In the genomic region with DNA sequence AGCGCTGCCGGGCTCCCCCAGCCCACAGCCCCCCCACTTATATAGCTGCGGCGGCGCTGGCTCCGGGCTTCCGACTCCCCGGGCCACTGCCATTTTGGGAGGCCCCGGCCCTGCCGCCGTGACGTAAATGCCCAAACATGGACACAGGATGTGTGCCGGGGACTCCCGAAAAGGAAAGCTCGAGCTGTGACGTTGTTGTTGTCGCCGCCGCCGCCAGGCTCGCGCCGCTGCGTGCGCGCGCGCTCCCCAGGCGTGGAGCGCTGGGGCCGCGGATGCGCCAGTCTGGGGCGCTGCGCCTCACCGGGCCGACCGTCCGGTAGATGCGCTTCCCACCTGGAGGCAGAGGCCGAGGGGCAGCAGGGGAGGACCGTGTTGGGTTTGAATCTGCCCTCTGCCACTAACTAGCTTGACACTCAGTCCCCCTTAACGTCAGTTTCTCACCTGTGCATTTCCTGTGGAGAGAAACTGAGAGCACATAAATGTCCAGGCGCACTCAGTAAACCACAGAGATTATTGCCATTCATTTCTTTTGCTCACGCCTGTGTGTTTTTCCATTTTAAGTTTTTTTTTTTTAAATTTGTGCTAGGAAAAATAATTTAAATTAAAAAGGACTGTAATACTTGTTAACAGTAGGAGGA, we compare ENCODE assay signal across 8 cellular contexts. TPM values are rescaled to one million over a fixed set of nuclear protein-coding genes. Genes with fewer than 3 reads are reported as not detected.
DNase-seq lines count a peak whose midpoint lies in the region; ATAC-seq, FAIRE-seq and TF ChIP-seq lines count a peak whose summit lies in the region.

A gene (minus strand): TSS at position 15 of the 638 bp plus-strand sequence. CDS start 231 bp downstream, outside the sequence.

- H3K9ac ChIP-seq in H9 (ENCODE audit: extremely low read depth, insufficient read length, low read length), result peak within 1 kb of the TSS; percentile 7

- no peak within 1 kb of the TSS for H2BK15ac ChIP-seq in H9 (ENCODE audit: low read depth, low read length)

- TF ChIP-seq POLR2A in tibial nerve (IDR thresholded peaks at IDR 0.05), result no peak

- H4K91ac ChIP-seq in H9 (ENCODE audit: insufficient read length, low read depth, low read length), result no peak within 1 kb of the TSS

- no peak within 1 kb of the TSS for H2BK120ac ChIP-seq in H9 (ENCODE audit: low read depth, low read length, poor library complexity, severe bottlenecking)

- H2BK12ac ChIP-seq in H9 (ENCODE audit: insufficient read length, low read depth, low read length), result no peak within 1 kb of the TSS

- peak; percentile 37 for DNase-seq in Daoy (ENCODE audit: low read depth)
- DNase-seq in H9, result peak; percentile 94
- peak; percentile 30 for DNase-seq in LNCaP clone FGC (ENCODE audit: low read depth)
- peak; percentile 85 to 91 for DNase-seq in SHP77 (lab: John Stamatoyannopoulos, UW)
- peak; percentile 80 for DNase-seq in activated gamma-delta T cell treated with Interleukin-2 at 50 U/mL for 16 hours
- DNase-seq in foreskin melanocyte, result peak; percentile 44
- DNase-seq in pancreas, result peak in 5 of 6 donors; percentile 37 to 77 (median 44)
- no peak for DNase-seq in tibial nerve (ENCODE audit: low spot score in 2 of 2)

- no peaks in the 10 kb centered on the region for H3K79me1 ChIP-seq in H9 (ENCODE audit: insufficient read depth, low read depth, low read length, poor library complexity, severe bottlenecking)

- no peak within 1 kb of the TSS for H2AFZ ChIP-seq in H9 (ENCODE audit: low read length)

- TF ChIP-seq EP300 in tibial nerve (IDR thresholded peaks at IDR 0.05), result no peak

- peak; percentile 45 to 82 (median 72) for ATAC-seq in pancreas

- H3K4me2 ChIP-seq in H9 (ENCODE audit: insufficient read depth, insufficient read length, low read length), result peak within 1 kb of the TSS; percentile 63

- H3K4me3 ChIP-seq in LNCaP clone FGC (ENCODE audit: low read depth, low read length), result peak within 1 kb of the TSS; percentile 41
- H3K4me3 ChIP-seq in pancreas, result peak within 1 kb of the TSS; percentile 8 to 55 (median 24)
- peak within 1 kb of the TSS; percentile 7 to 44 (median 34) for H3K4me3 ChIP-seq in tibial nerve

- no peaks in the 10 kb centered on the region for H3K36me3 ChIP-seq in pancreas
- no peaks in the 10 kb centered on the region for H3K36me3 ChIP-seq in tibial nerve

- intact Hi-C loops in pancreas (cut with DNase I), result no loop called here

- H3K18ac ChIP-seq in H9 (ENCODE audit: insufficient read length, low read depth, low read length), result peak within 1 kb of the TSS; percentile 7

- H2AK5ac ChIP-seq in H9 (ENCODE audit: insufficient read length, low read length), result no peak within 1 kb of the TSS

- H3K9me3 Mint-ChIP-seq in H9, result peaks cover 0 to 2% of the 10 kb centered on the region in 2 experiments; a peak in 2 of 5 replicates

- peaks cover 17% of the 10 kb centered on the region for H3K23me2 ChIP-seq in H9 (ENCODE audit: insufficient read length, low read depth, low read length, poor library complexity, severe bottlenecking)

- no peaks in the 10 kb centered on the region for H3K9me3 ChIP-seq in H9 (ENCODE audit: control insufficient read depth, low read depth, low read length)
- no peaks in the 10 kb centered on the region for H3K9me3 ChIP-seq in pancreas
- no peaks in the 10 kb centered on the region for H3K9me3 ChIP-seq in tibial nerve

- H3K36me3 Mint-ChIP-seq in H9 (ENCODE audit: insufficient read depth in 1 of 3, low read depth in 3 of 3), result no peaks in the 10 kb centered on the region; a peak in 1 of 7 replicates

- H3T11ph ChIP-seq in H9 (ENCODE audit: low read length), result no peak within 1 kb of the TSS

- TF ChIP-seq CTCF in H9 (conservative IDR thresholded peaks at IDR 0.05) (peak; percentile 27; the same call in 1 of the 3 replicates), LNCaP clone FGC (IDR thresholded peaks at IDR 0.05; ENCODE audit: control insufficient read depth, extremely low read depth, insufficient read depth) (no peak), pancreas (IDR thresholded peaks at IDR 0.05) (no peak), tibial nerve (IDR thresholded peaks at IDR 0.05) (no peak)

- no peaks in the 10 kb centered on the region for H3K4me1 ChIP-seq in H9 (ENCODE audit: insufficient read depth, low read length)
- no peaks in the 10 kb centered on the region for H3K4me1 ChIP-seq in pancreas
- peaks cover 0 to 29% (median 7%) of the 10 kb centered on the region in 4 donors for H3K4me1 ChIP-seq in tibial nerve

- no peak within 1 kb of the TSS for H4K5ac ChIP-seq in H9 (ENCODE audit: insufficient read length, low read depth, low read length)

- FAIRE-seq in pancreas (lab: Jason Lieb, UNC), result no peak

- peak within 1 kb of the TSS; percentile 2 for H3K14ac ChIP-seq in H9 (ENCODE audit: insufficient read depth, low read length)

- H3K4me1 Mint-ChIP-seq in H9, result peaks cover 10 to 20% of the 10 kb centered on the region in 2 experiments

- no peak within 1 kb of the TSS for H3K56ac ChIP-seq in H9 (ENCODE audit: insufficient read length, low read depth, low read length)

- H3K4me3 Mint-ChIP-seq in H9, result peak within 1 kb of the TSS; percentile 67 to 80

- no peak within 1 kb of the TSS for H2BK5ac ChIP-seq in H9 (ENCODE audit: insufficient read length, low read length)

- H3K27me3 ChIP-seq in H9 (ENCODE audit: insufficient read depth, low read length) (peaks cover 35% of the 10 kb centered on the region), pancreas (peaks cover 0 to 41% (median 16%) of the 10 kb centered on the region in 4 donors), tibial nerve (peaks cover 7 to 90% of the 10 kb centered on the region in 2 donors)

- no peaks in the 10 kb centered on the region for H3K79me2 ChIP-seq in H9 (ENCODE audit: insufficient read depth, low read length)

- H3K27ac Mint-ChIP-seq in H9, result no peak within 1 kb of the TSS

- H3K27me3 Mint-ChIP-seq in H9 (ENCODE audit: low read depth), result peaks cover 94% of the 10 kb centered on the region

- WGBS in H9 (ENCODE audit: extremely low coverage, insufficient read length, low lambda C conversion rate), result no CpG with 5 or more reads among the region's 45 CpGs
- WGBS in pancreas, 2 donors, result 2% methylated on average over 43 to 45 of the region's 45 CpGs
- 3 to 5% methylated on average over 16 to 25 of the region's 45 CpGs for WGBS in tibial nerve, 2 donors

- H3K23ac ChIP-seq in H9 (ENCODE audit: insufficient read length, low read depth, low read length), result no peak within 1 kb of the TSS

- H4K20me1 ChIP-seq in H9 (ENCODE audit: control insufficient read depth, insufficient read depth, insufficient read length), result no peaks in the 10 kb centered on the region

- H3K27ac ChIP-seq in H9 (ENCODE audit: insufficient read length, low read depth, low read length) (no peak within 1 kb of the TSS), pancreas (no peak within 1 kb of the TSS), tibial nerve (no peak within 1 kb of the TSS)

- H4K8ac ChIP-seq in H9 (replicated peaks; ENCODE audit: insufficient read length, low read depth, low read length), result no peak within 1 kb of the TSS

- no peak within 1 kb of the TSS for H3K4ac ChIP-seq in H9 (ENCODE audit: low read depth, low read length)

- H2BK20ac ChIP-seq in H9 (ENCODE audit: low read depth, low read length, poor library complexity, severe bottlenecking), result no peak within 1 kb of the TSS

RNA-seq across cellular contexts. Expression of the gene that starts here (rescaled TPM):
- not detected in 2 replicates for total RNA-seq in Daoy (2014; rRNA removed; shearing (Covaris generic))
- 0.85 and 1.2 TPM in 2 replicates for total RNA-seq in H9 (2021)
- total RNA-seq in pancreas, result under 1 TPM in 3 of 6 donors, not detected in 3; 0.09 to 0.18 (median 0.09) TPM
- under 1 TPM; 0.19 to 0.94 TPM for polyA plus RNA-seq in pancreas
- not detected for total RNA-seq in tibial nerve

Comparison
In these comparisons a context has a peak if more than half of its experiments do, and no peak if none do; other contexts are left out.
1. Peak in DNase-seq in Daoy; RNA of the gene not detected or under 1 TPM.
2. Peak in DNase-seq, ATAC-seq and H3K4me3 ChIP-seq in pancreas; RNA of the gene not detected or under 1 TPM.
3. DNase-seq: peak in H9 (single experiment), LNCaP clone FGC (single experiment), SHP77 (2 of 2), activated gamma-delta T cell treated with Interleukin-2 at 50 U/mL for 16 hours (single experiment) and foreskin melanocyte (single experiment); none in tibial nerve (0 of 2).
4. Peak in every context shown above with its lines, with median percentiles within 50 percentile points of each other: H3K4me3 ChIP-seq.